ENCODE assay signal across 15 cellular contexts in genomic region chr1:236639686-236640085, GRCh38.
"Had no signal": no experiment of that assay in that cellular context is flagged by ENCODE, and none has a peak within 500 bp of the region (broad histone marks: within the 10 kb centered on the region; RNA-seq: fewer than 3 reads in every experiment).

No MANE protein-coding gene starts in this region.

- ATAC-seq: activated CD8-positive, alpha-beta T cell treated with anti-CD3 and anti-CD28 coated beads for 36 hours; upper lobe of right lung had no signal

- DNase-seq: activated B cell treated with CpG ODN at 0.5 μM for 24 hours; activated CD4-positive, alpha-beta T cell treated with anti-CD3 and anti-CD28 coated beads for 48 hours; activated CD8-positive, alpha-beta memory T cell treated with anti-CD3 and anti-CD28 coated beads, Interleukin-2, amount 50 U/mL, for 4 hours; activated CD8-positive, alpha-beta T cell treated with anti-CD3 and anti-CD28 coated beads for 36 hours; activated effector memory CD4-positive, alpha-beta T cell treated with anti-CD3 and anti-CD28 coated beads, Interleukin-2, amount 50 U/mL, for 16 hours; activated T-cell treated with anti-CD3 and anti-CD28 coated beads, Interleukin-2, amount 50 U/mL, for 48 hours; amniotic stem cell; central memory CD4-positive, alpha-beta T cell; colonic mucosa; hippocampal formation; sigmoid colon; stimulated activated CD4-positive, alpha-beta T cell treated with anti-CD3 and anti-CD28 coated beads, Interleukin-12 subunit alpha, Interleukin-12 subunit beta, amount 100 ng/mL, for 4 hours; stimulated activated CD4-positive, alpha-beta T cell treated with anti-CD3 and anti-CD28 coated beads, Interleukin-2, amount 100 ng/mL, for 24 hours; stomach; upper lobe of right lung had no signal
